In the genomic region with DNA sequence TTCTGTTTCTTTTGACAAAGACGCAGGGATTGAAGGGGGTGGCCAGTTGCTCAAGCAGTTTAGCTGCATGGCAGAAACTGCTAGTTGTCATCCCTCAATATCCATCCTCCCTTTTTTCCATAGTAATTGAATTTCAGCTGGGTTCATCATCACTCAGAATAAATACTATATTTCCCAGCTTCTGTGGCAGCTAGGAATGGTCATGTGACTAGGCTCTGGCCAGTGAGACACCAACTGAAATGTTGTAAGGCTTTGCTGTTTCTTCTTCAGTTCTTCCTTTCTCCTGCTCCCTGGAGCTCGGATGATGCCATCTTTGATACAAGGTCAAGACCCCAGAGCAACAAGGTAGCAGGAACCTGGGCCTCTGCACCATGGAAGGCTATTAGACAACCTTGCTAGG, we compare ENCODE assay signal across 21 cellular contexts.
"Had no signal": no experiment of that assay in that cellular context is flagged by ENCODE, and none has a peak within 500 bp of the region (broad histone marks: within the 10 kb centered on the region; RNA-seq: fewer than 3 reads in every experiment).

No MANE protein-coding gene starts in this region.

- ATAC-seq: activated CD8-positive, alpha-beta T cell treated with anti-CD3 and anti-CD28 coated beads, Interleukin-2, amount 10 ng/mL, durations not matched to agents 7 days and 5 days; activated naive CD4-positive, alpha-beta T cell treated with anti-CD3 and anti-CD28 coated beads, Interleukin-2, amount 50 U/mL, for 72 hours; activated naive CD8-positive, alpha-beta T cell treated with anti-CD3 and anti-CD28 coated beads, Interleukin-2, amount 50 U/mL, for 24 hours; activated T-cell treated with anti-CD3 and anti-CD28 coated beads, Interleukin-2, amount 50 U/mL, for 4 hours; SK-N-SH treated with all-trans-retinoic acid at 6 μM for 48 hours; WTC11 had no signal

- H3K27me3 ChIP-seq: MG63, SJSA1 had no signal

- H3K4me3 ChIP-seq: MG63, SJSA1 had no signal

- DNase-seq: activated CD4-positive, alpha-beta T cell treated with anti-CD3 and anti-CD28 coated beads for 48 hours; activated CD4-positive, alpha-beta T cell treated with anti-CD3 and anti-CD28 coated beads, Interleukin-2, amount 50 U/mL, for 4 hours; activated CD4-positive, CD25-positive, alpha-beta regulatory T cell treated with anti-CD3 and anti-CD28 coated beads, Interleukin-2, amount 50 U/mL, for 72 hours; activated CD8-positive, alpha-beta T cell treated with anti-CD3 and anti-CD28 coated beads, Interleukin-2, amount 10 ng/mL, durations not matched to agents 7 days and 5 days; activated effector memory CD4-positive, alpha-beta T cell treated with anti-CD3 and anti-CD28 coated beads, Interleukin-2, amount 50 U/mL, for 16 hours; activated naive CD4-positive, alpha-beta T cell treated with Interleukin-2 at 50 U/mL for 16 hours; activated naive CD8-positive, alpha-beta T cell treated with anti-CD3 and anti-CD28 coated beads, Interleukin-2, amount 50 U/mL, for 24 hours; activated T-cell treated with anti-CD3 and anti-CD28 coated beads, Interleukin-2, amount 50 U/mL, for 4 hours; cerebellar nuclear complex; MG63; MV-4-11; NCI-H1417 treated with DMSO at 0.1 percent for 48 hours; NCI-H1694 treated with DMSO at 0.1 percent for 48 hours; NCI-H510A treated with DMSO at 0.1 percent for 48 hours; NCI-H69; SHP77 had no signal

- H3K9ac ChIP-seq: KMS-11 had no signal

- H3K27ac ChIP-seq: KMS-11, SJSA1 had no signal
